Comparison of ENCODE assay signal across 8 cellular contexts in genomic region chr1:207828485-207829158, GRCh38.
DNase-seq lines count a peak whose midpoint lies in the region; ATAC-seq and TF ChIP-seq lines count a peak whose summit lies in the region.

No MANE protein-coding gene starts in this region.

- no peaks in the 10 kb centered on the region for H4K20me1 ChIP-seq in PC-3 (ENCODE audit: low read length)

- CTCF ChIA-PET in PC-3 (lab: Charles Lee), result interaction anchor here (1.0 to 2.4 kb wide), 3 partner anchors 40 to 134 kb away, joined by 4 to 20 read pairs (median 6); no protein-coding TSS in a partner anchor

- H3K36me3 ChIP-seq in PC-3 (ENCODE audit: low read depth, low read length) (no peaks in the 10 kb centered on the region; the same call in 1 of the 2 replicates), tibial nerve (no peaks in the 10 kb centered on the region)

- peaks cover 77% of the 10 kb centered on the region for H3K79me2 ChIP-seq in PC-3 (ENCODE audit: low read length)

- H2AFZ ChIP-seq in PC-3 (ENCODE audit: low read length), result no peak overlapping the region

- POLR2A ChIA-PET in PC-3 (lab: Charles Lee; ENCODE audit: unreplicated experiment), result no interaction called here

- no peak overlapping the region for H3K27ac ChIP-seq in PC-3 (ENCODE audit: low read length)
- H3K27ac ChIP-seq in tibial nerve, result peak overlapping the region; percentile 58 to 99 (median 98)

- intact Hi-C loops in PC-3 (cut with micrococcal nuclease), result loop anchor here (1.0 to 5.0 kb wide), 5 partner anchors 20 to 135 kb away; no protein-coding TSS in a partner anchor

- H3K9me2 ChIP-seq in PC-3 (replicated peaks; ENCODE audit: low read length), result no peaks in the 10 kb centered on the region

- no peak overlapping the region for H3K4me3 Mint-ChIP-seq in nephron progenitor cell

- H3K27me3 ChIP-seq in PC-3 (ENCODE audit: low read length), result no peaks in the 10 kb centered on the region
- H3K27me3 ChIP-seq in tibial nerve, result no peaks in the 10 kb centered on the region

- H3F3A ChIP-seq in PC-3 (ENCODE audit: low read length, unreplicated experiment), result peaks cover 5% of the 10 kb centered on the region

- H3K27me3 Mint-ChIP-seq in nephron progenitor cell (ENCODE audit: low read depth, poor library complexity), result peaks cover 7% of the 10 kb centered on the region

- peaks cover 43% of the 10 kb centered on the region for H3K4me1 ChIP-seq in PC-3 (ENCODE audit: insufficient read depth, low read length)
- H3K4me1 ChIP-seq in tibial nerve, result peaks cover 0 to 88% (median 47%) of the 10 kb centered on the region in 4 donors

- 53 to 57% methylated on average over 2 of the region's 2 CpGs for WGBS in tibial nerve, 2 donors

- H3K4me1 Mint-ChIP-seq in nephron progenitor cell, result peaks cover 68% of the 10 kb centered on the region

- DNase-seq in AML-193 (lab: John Stamatoyannopoulos, UW) (peak; percentile 97 to 98), HPDE6-E6E7 (ENCODE audit: extremely low spot score) (peak; percentile 77), PC-3 (peak; percentile 93), fibroblast of the aortic adventitia (ENCODE audit: low read depth) (peak; percentile 88), nephron progenitor cell (peak; percentile 52), tibial nerve (ENCODE audit: low spot score in 2 of 2) (peak; percentile 68 to 83)
- DNase-seq in activated effector memory CD4-positive, alpha-beta T cell treated with Interleukin-2 at 50 U/mL for 16 hours, result peak; percentile 43

- no peaks in the 10 kb centered on the region for H3K9me3 ChIP-seq in PC-3 (ENCODE audit: low read length)
- H3K9me3 ChIP-seq in tibial nerve, result no peaks in the 10 kb centered on the region

- no peak overlapping the region for H3K27ac Mint-ChIP-seq in nephron progenitor cell

- peak in 1 of 2 donors; percentile 81 for TF ChIP-seq EP300 in tibial nerve (IDR thresholded peaks at IDR 0.05)

- H3K9me3 Mint-ChIP-seq in nephron progenitor cell, result no peaks in the 10 kb centered on the region

- TF ChIP-seq CTCF in PC-3 (conservative IDR thresholded peaks at IDR 0.05; ENCODE audit: low read depth, low read length), result peak; percentile 97
- TF ChIP-seq CTCF in fibroblast of the aortic adventitia (IDR thresholded peaks at IDR 0.05; ENCODE audit: insufficient read depth, low read length), result peak; percentile 85
- peak; percentile 70 for TF ChIP-seq CTCF in nephron progenitor cell (IDR thresholded peaks at IDR 0.05)
- peak; percentile 74 to 92 (median 87) for TF ChIP-seq CTCF in tibial nerve (IDR thresholded peaks at IDR 0.05)

- H3K9ac ChIP-seq in PC-3 (ENCODE audit: low read length), result no peak overlapping the region

- BruUV-seq in PC-3 (replicated peaks; lab: Mats Ljungman, UMichigan), result no TSS peak

- TF ChIP-seq POLR2A in tibial nerve (IDR thresholded peaks at IDR 0.05), result no peak

- no peak overlapping the region for H3K4me3 ChIP-seq in PC-3 (ENCODE audit: low read length)
- no peak overlapping the region for H3K4me3 ChIP-seq in fibroblast of the aortic adventitia (ENCODE audit: low read depth, low read length)
- H3K4me3 ChIP-seq in tibial nerve, result no peak overlapping the region

- peak; percentile 29 for ATAC-seq in GM18907 (IDR thresholded peaks at IDR 0.05; ENCODE audit: unreplicated experiment)
- ATAC-seq in PC-3, result peak; percentile 72

- no peak overlapping the region for H3K4me2 ChIP-seq in PC-3 (ENCODE audit: low read length)

- no peaks in the 10 kb centered on the region for H3K36me3 Mint-ChIP-seq in nephron progenitor cell (ENCODE audit: low read depth)

Comparison
In these comparisons a context has a peak if more than half of its experiments do, and no peak if none do; other contexts are left out.
1. DNase-seq: peak in every context shown above with its lines; median percentile 98 in AML-193; 93 in PC-3; 88 in fibroblast of the aortic adventitia; 77 in HPDE6-E6E7; 76 in tibial nerve; 52 in nephron progenitor cell; 43 in activated effector memory CD4-positive, alpha-beta T cell treated with Interleukin-2 at 50 U/mL for 16 hours.